17 cellular contexts compared by ENCODE assay signal in the genomic region with DNA sequence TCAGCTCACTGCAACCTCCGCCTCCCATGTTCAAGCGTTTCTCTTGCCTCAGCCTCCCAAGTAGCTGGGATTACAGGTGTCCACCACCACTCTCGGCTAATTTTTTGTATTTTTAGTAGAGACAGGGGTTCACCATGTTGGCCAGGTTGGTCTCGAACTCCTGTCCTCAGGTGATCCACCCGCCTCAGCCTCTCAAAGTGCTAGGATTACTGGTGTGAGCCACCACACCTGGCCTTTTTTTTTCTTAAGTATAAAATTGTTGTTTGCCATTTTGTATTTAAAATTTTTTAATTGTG. TPM values are rescaled to one million over a fixed set of nuclear protein-coding genes. Genes with fewer than 3 reads are reported as not detected.
"Had no signal": no experiment of that assay in that cellular context is flagged by ENCODE, and none has a peak within 500 bp of the region (broad histone marks: within the 10 kb centered on the region; RNA-seq: fewer than 3 reads in every experiment).

No MANE protein-coding gene starts in this region.

RNA-seq across cellular contexts. Expression of gene TAT, which starts 5.6 kb away (rescaled TPM):
- total RNA-seq: activated naive CD4-positive, alpha-beta T cell treated with anti-CD3 and anti-CD28 coated beads for 36 hours; activated naive CD4-positive, alpha-beta T cell treated with anti-CD3 and anti-CD28 coated beads, Interleukin-2, amount 50 U/mL, for 72 hours; activated naive CD8-positive, alpha-beta T cell treated with anti-CD3 and anti-CD28 coated beads for 36 hours; activated naive CD8-positive, alpha-beta T cell treated with anti-CD3 and anti-CD28 coated beads, Interleukin-2, amount 10 ng/mL, durations not matched to agents 7 days and 5 days; activated T-cell treated with anti-CD3 and anti-CD28 coated beads, Interleukin-2, amount 50 U/mL, for 72 hours; activated T-helper 1 cell treated with anti-CD3 and anti-CD28 coated beads, Interleukin-12 subunit alpha, Interleukin-12 subunit beta, Interleukin-2, Interleukin-4 antibody, amounts not matched to agents 30 ng/mL and 10 ng/mL and 1 ng/mL, durations not matched to agents 14 hours and 24 hours and 36 hours; activated T-helper 17 cell treated with anti-CD3 and anti-CD28 coated beads, Interleukin-2, amount 50 U/mL, for 72 hours; activated T-helper 2 cell treated with anti-CD3 and anti-CD28 coated beads, Interferon-gamma antibody, Interleukin-2, Interleukin-4, amounts not matched to agents 10 μg/mL and 5 μg/mL and 100 μg/mL, durations not matched to agents 14 hours and 24 hours and 36 hours; aorta; astrocyte; body of pancreas; bronchial epithelial cell; cardiac muscle cell; cardiac septum; cerebellum had no signal
- polyA plus RNA-seq: aorta had no signal

RNA-seq across cellular contexts. Expression of gene MARVELD3, which starts 43.5 kb away (rescaled TPM):
- total RNA-seq: activated naive CD4-positive, alpha-beta T cell treated with anti-CD3 and anti-CD28 coated beads for 36 hours; activated naive CD4-positive, alpha-beta T cell treated with anti-CD3 and anti-CD28 coated beads, Interleukin-2, amount 50 U/mL, for 72 hours; activated naive CD8-positive, alpha-beta T cell treated with anti-CD3 and anti-CD28 coated beads for 36 hours; activated naive CD8-positive, alpha-beta T cell treated with anti-CD3 and anti-CD28 coated beads, Interleukin-2, amount 10 ng/mL, durations not matched to agents 7 days and 5 days; activated T-cell treated with anti-CD3 and anti-CD28 coated beads, Interleukin-2, amount 50 U/mL, for 72 hours; activated T-helper 1 cell treated with anti-CD3 and anti-CD28 coated beads, Interleukin-12 subunit alpha, Interleukin-12 subunit beta, Interleukin-2, Interleukin-4 antibody, amounts not matched to agents 30 ng/mL and 10 ng/mL and 1 ng/mL, durations not matched to agents 14 hours and 24 hours and 36 hours; activated T-helper 17 cell treated with anti-CD3 and anti-CD28 coated beads, Interleukin-2, amount 50 U/mL, for 72 hours; activated T-helper 2 cell treated with anti-CD3 and anti-CD28 coated beads, Interferon-gamma antibody, Interleukin-2, Interleukin-4, amounts not matched to agents 10 μg/mL and 5 μg/mL and 100 μg/mL, durations not matched to agents 14 hours and 24 hours and 36 hours; aorta; ascending aorta; cardiac muscle cell; cardiac septum had no signal

RNA-seq across cellular contexts. Expression of gene CHST4, which starts 56.3 kb away (rescaled TPM):
- total RNA-seq: activated naive CD4-positive, alpha-beta T cell treated with anti-CD3 and anti-CD28 coated beads for 36 hours; activated naive CD4-positive, alpha-beta T cell treated with anti-CD3 and anti-CD28 coated beads, Interleukin-2, amount 50 U/mL, for 72 hours; activated naive CD8-positive, alpha-beta T cell treated with anti-CD3 and anti-CD28 coated beads, Interleukin-2, amount 10 ng/mL, durations not matched to agents 7 days and 5 days; activated T-cell treated with anti-CD3 and anti-CD28 coated beads, Interleukin-2, amount 50 U/mL, for 72 hours; activated T-helper 1 cell treated with anti-CD3 and anti-CD28 coated beads, Interleukin-12 subunit alpha, Interleukin-12 subunit beta, Interleukin-2, Interleukin-4 antibody, amounts not matched to agents 30 ng/mL and 10 ng/mL and 1 ng/mL, durations not matched to agents 14 hours and 24 hours and 36 hours; activated T-helper 17 cell treated with anti-CD3 and anti-CD28 coated beads, Interleukin-2, amount 50 U/mL, for 72 hours; aorta; ascending aorta; cardiac muscle cell; cardiac septum; cerebellum; chondrocyte had no signal
- polyA plus RNA-seq: cardiac muscle cell had no signal
